ENCODE assay signal across 1 cellular context in the genomic region with DNA sequence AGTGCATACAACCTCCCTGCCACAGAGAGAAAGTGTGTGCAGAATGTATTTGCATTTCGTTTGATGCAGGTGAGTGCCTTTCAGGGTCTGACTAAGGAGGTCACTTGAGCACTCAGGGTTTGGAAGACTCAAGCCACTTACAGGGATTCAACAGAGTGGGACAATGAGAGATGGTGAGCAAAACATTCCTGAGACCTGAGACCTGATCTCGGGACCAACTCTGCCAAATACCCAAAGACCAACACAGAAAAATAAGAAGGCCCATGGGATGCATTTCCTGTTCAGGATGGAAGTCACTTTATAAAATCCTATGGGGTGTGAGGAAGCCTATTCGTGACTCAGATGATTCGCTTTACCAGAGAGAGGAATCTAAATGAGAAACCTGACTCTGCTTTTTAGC.
TF ChIP-seq lines count a peak whose summit lies in the region.

No MANE protein-coding gene starts in this region.

TF ChIP-seq in GM23338, 12 proteins besides CTCF, POLR2A, EP300 and RAD21 (continued from another document):
- TF ChIP-seq, protein P1, sequence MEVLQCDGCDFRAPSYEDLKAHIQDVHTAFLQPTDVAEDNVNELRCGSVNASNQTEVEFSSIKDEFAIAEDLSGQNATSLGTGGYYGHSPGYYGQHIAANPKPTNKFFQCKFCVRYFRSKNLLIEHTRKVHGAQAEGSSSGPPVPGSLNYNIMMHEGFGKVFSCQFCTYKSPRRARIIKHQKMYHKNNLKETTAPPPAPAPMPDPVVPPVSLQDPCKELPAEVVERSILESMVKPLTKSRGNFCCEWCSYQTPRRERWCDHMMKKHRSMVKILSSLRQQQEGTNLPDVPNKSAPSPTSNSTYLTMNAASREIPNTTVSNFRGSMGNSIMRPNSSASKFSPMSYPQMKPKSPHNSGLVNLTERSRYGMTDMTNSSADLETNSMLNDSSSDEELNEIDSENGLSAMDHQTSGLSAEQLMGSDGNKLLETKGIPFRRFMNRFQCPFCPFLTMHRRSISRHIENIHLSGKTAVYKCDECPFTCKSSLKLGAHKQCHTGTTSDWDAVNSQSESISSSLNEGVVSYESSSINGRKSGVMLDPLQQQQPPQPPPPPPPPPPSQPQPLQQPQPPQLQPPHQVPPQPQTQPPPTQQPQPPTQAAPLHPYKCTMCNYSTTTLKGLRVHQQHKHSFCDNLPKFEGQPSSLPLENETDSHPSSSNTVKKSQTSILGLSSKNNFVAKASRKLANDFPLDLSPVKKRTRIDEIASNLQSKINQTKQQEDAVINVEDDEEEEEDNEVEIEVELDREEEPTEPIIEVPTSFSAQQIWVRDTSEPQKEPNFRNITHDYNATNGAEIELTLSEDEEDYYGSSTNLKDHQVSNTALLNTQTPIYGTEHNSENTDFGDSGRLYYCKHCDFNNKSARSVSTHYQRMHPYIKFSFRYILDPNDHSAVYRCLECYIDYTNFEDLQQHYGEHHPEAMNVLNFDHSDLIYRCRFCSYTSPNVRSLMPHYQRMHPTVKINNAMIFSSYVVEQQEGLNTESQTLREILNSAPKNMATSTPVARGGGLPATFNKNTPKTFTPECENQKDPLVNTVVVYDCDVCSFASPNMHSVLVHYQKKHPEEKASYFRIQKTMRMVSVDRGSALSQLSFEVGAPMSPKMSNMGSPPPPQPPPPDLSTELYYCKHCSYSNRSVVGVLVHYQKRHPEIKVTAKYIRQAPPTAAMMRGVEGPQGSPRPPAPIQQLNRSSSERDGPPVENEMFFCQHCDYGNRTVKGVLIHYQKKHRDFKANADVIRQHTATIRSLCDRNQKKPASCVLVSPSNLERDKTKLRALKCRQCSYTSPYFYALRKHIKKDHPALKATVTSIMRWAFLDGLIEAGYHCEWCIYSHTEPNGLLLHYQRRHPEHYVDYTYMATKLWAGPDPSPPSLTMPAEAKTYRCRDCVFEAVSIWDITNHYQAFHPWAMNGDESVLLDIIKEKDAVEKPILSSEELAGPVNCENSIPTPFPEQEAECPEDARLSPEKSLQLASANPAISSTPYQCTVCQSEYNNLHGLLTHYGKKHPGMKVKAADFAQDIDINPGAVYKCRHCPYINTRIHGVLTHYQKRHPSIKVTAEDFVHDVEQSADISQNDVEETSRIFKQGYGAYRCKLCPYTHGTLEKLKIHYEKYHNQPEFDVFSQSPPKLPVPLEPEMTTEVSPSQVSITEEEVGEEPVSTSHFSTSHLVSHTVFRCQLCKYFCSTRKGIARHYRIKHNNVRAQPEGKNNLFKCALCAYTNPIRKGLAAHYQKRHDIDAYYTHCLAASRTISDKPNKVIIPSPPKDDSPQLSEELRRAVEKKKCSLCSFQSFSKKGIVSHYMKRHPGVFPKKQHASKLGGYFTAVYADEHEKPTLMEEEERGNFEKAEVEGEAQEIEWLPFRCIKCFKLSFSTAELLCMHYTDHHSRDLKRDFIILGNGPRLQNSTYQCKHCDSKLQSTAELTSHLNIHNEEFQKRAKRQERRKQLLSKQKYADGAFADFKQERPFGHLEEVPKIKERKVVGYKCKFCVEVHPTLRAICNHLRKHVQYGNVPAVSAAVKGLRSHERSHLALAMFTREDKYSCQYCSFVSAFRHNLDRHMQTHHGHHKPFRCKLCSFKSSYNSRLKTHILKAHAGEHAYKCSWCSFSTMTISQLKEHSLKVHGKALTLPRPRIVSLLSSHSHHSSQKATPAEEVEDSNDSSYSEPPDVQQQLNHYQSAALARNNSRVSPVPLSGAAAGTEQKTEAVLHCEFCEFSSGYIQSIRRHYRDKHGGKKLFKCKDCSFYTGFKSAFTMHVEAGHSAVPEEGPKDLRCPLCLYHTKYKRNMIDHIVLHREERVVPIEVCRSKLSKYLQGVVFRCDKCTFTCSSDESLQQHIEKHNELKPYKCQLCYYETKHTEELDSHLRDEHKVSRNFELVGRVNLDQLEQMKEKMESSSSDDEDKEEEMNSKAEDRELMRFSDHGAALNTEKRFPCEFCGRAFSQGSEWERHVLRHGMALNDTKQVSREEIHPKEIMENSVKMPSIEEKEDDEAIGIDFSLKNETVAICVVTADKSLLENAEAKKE (CRISPR knock-in tag; IDR thresholded peaks at IDR 0.05) = no peak
- no peak for TF ChIP-seq NANOG (IDR thresholded peaks at IDR 0.05; ENCODE audit: borderline replicate concordance)
- no peak for TF ChIP-seq CREB1 (CRISPR knock-in tag; IDR thresholded peaks at IDR 0.05; ENCODE audit: low read depth)
TF ChIP-seq in GM23338: peak in this region for 0.
